ENCODE assay signal across 8 cellular contexts in the genomic region with DNA sequence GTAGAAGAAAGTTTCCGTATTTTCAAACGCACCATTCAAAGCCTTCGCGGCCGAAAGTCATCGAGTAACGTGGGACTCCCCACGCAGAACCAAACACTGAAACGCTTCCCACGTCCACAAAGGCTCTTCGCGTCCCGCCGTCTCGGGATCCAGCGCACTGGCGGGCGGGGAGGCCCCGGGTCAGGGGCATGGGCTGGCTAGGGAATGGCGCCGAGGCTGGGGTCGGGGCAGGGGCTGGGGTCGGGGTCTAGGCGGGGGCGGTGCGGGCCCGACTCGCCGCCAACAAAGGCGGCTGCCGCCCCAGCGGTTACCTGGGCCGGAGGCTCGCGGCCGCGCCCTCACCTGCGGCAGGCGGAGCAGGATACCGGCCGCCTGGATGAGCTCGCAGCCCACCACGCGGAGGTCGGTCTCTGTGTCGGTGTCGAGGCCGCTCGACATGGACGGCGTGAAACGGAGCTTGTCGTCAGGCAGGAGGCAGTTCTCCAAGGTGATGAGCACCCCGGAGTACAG. TPM values are rescaled to one million over a fixed set of nuclear protein-coding genes. Genes with fewer than 3 reads are reported as not detected.
A peak's percentile ranks its signal among the peaks of the same experiment; 100 is the strongest.
DNase-seq lines count a peak whose midpoint lies in the region; ATAC-seq and TF ChIP-seq lines count a peak whose summit lies in the region.

No MANE protein-coding gene starts in this region.

- H3K79me2 ChIP-seq in GM23338 (replicated peaks; ENCODE audit: insufficient read depth) (peaks cover 63% of the 10 kb centered on the region), trophoblast cell (ENCODE audit: control insufficient read depth, insufficient read depth, low read length, poor library complexity) (peaks cover 20% of the 10 kb centered on the region)

- peak overlapping the region; percentile 78 for H3K4me3 ChIP-seq in CD8-positive, alpha-beta memory T cell (ENCODE audit: low read length)
- H3K4me3 ChIP-seq in GM23338 (peak overlapping the region; percentile 97), Peyer's patch (peak overlapping the region; percentile 83 to 95 (median 92)), trophoblast cell (ENCODE audit: low read depth, low read length) (peak overlapping the region; percentile 99)

- no CpG with 5 or more reads among the region's 54 CpGs for WGBS in trophoblast cell (ENCODE audit: extremely low coverage, insufficient coverage, insufficient read length)

- peaks cover 41% of the 10 kb centered on the region for H4K20me1 ChIP-seq in GM23338 (replicated peaks; ENCODE audit: insufficient read depth)

- H3K4me2 ChIP-seq in GM23338: peak overlapping the region; percentile 96
- H3K4me2 ChIP-seq in trophoblast cell (ENCODE audit: low read length): peak overlapping the region; percentile 96

- no peak overlapping the region for H3K23ac ChIP-seq in trophoblast cell (ENCODE audit: low read length)

- H3K27me3 ChIP-seq in CD8-positive, alpha-beta memory T cell (ENCODE audit: insufficient read depth, low read length, poor library complexity, severe bottlenecking): no peaks in the 10 kb centered on the region
- no peaks in the 10 kb centered on the region for H3K27me3 ChIP-seq in GM23338 (ENCODE audit: insufficient read depth)
- H3K27me3 ChIP-seq in Peyer's patch: no peaks in the 10 kb centered on the region
- H3K27me3 ChIP-seq in trophoblast cell (ENCODE audit: insufficient read depth, low read length): no peaks in the 10 kb centered on the region

- peaks cover 12% of the 10 kb centered on the region for H3K79me1 ChIP-seq in trophoblast cell (ENCODE audit: low read length)

- H2BK120ac ChIP-seq in trophoblast cell (ENCODE audit: insufficient read depth, low read length, poor library complexity): peak overlapping the region; percentile 95

- H3K27me3 Mint-ChIP-seq in CD8-positive, alpha-beta memory T cell: peaks cover 0 to 5% of the 10 kb centered on the region in 2 donors
- peaks cover 24% of the 10 kb centered on the region for H3K27me3 Mint-ChIP-seq in GM23338 (ENCODE audit: insufficient read depth, low read depth, poor library complexity)

- TF ChIP-seq CTCF in GM23338 (conservative IDR thresholded peaks at IDR 0.05; ENCODE audit: low read depth in 2 of 2) (no peak), Peyer's patch (IDR thresholded peaks at IDR 0.05) (no peak)

- peak overlapping the region; percentile 88 to 97 (median 90) for H3K4me3 Mint-ChIP-seq in CD8-positive, alpha-beta memory T cell
- peak overlapping the region; percentile 96 for H3K4me3 Mint-ChIP-seq in GM23338

- peak overlapping the region; percentile 99 for H4K12ac ChIP-seq in trophoblast cell (ENCODE audit: low read depth, low read length)

- H3K9ac ChIP-seq in trophoblast cell (ENCODE audit: low read length): peak overlapping the region; percentile 100

- H4K8ac ChIP-seq in trophoblast cell (ENCODE audit: low read depth, low read length): peak overlapping the region; percentile 98

- H2AFZ ChIP-seq in GM23338 (no peak overlapping the region), trophoblast cell (ENCODE audit: insufficient read depth, low read length, poor library complexity) (peak overlapping the region; percentile 86)

- H3K4me1 Mint-ChIP-seq in CD8-positive, alpha-beta memory T cell: peaks cover 33 to 59% (median 41%) of the 10 kb centered on the region in 3 donors
- H3K4me1 Mint-ChIP-seq in GM23338: peaks cover 32% of the 10 kb centered on the region

- peak overlapping the region; percentile 86 for H3K27ac ChIP-seq in CD8-positive, alpha-beta memory T cell (ENCODE audit: low read depth, low read length)
- H3K27ac ChIP-seq in GM23338 (ENCODE audit: low read depth) (peak overlapping the region; percentile 66; the same call in 1 of the 2 replicates), Peyer's patch (peak overlapping the region; percentile 81 to 87 (median 84)), trophoblast cell (ENCODE audit: low read depth, low read length) (peak overlapping the region; percentile 52)

- no peaks in the 10 kb centered on the region for H3K9me3 Mint-ChIP-seq in CD8-positive, alpha-beta memory T cell
- H3K9me3 Mint-ChIP-seq in GM23338: no peaks in the 10 kb centered on the region; the same call in 2 of the 3 replicates

- peak overlapping the region; percentile 67 for H2BK5ac ChIP-seq in trophoblast cell (ENCODE audit: low read depth, low read length, poor library complexity)

- no peak for TF ChIP-seq POLR2A in Peyer's patch (IDR thresholded peaks at IDR 0.05)

- H3K27ac Mint-ChIP-seq in CD8-positive, alpha-beta memory T cell: peak overlapping the region; percentile 72 to 98 (median 92)
- peak overlapping the region; percentile 81 for H3K27ac Mint-ChIP-seq in GM23338

- POLR2A ChIA-PET in CD8-positive, alpha-beta memory T cell (lab: Charles Lee): interaction anchor here (0.5 to 3.8 kb wide), 11 partner anchors 8 to 262 kb away, joined by 3 to 48 read pairs (median 4); a partner anchor contains a TSS

- peak overlapping the region; percentile 99 for H3K14ac ChIP-seq in trophoblast cell (ENCODE audit: low read length)

- H3K4ac ChIP-seq in trophoblast cell (ENCODE audit: low read depth, low read length): peak overlapping the region; percentile 100

- peak overlapping the region; percentile 98 for H4K91ac ChIP-seq in trophoblast cell (ENCODE audit: low read depth, low read length)

- H3K36me3 ChIP-seq in CD8-positive, alpha-beta memory T cell (ENCODE audit: insufficient read depth, low read length): peaks cover 56% of the 10 kb centered on the region
- H3K36me3 ChIP-seq in GM23338 (ENCODE audit: insufficient read depth) (peaks cover 50% of the 10 kb centered on the region), Peyer's patch (peaks cover 0 to 69% (median 0%) of the 10 kb centered on the region in 3 donors), trophoblast cell (ENCODE audit: control insufficient read depth in 1 of 2, insufficient read depth in 2 of 2, low read length in 2 of 2) (peaks cover 59 to 62% of the 10 kb centered on the region in 2 experiments)

- no peak for DNase-seq in CD8-positive, alpha-beta memory T cell
- DNase-seq in GM23338 (ENCODE audit: low spot score) (no peak), Peyer's patch (no peak), trophoblast cell (peak in 1 of 2 donors; percentile 23), DMS79 treated with DMSO at 0.1 percent for 48 hours (lab: John Stamatoyannopoulos, UW) (no peak), dedifferentiated amniotic fluid mesenchymal stem cell (ENCODE audit: extremely low spot score) (no peak)
- DNase-seq in activated CD8-positive, alpha-beta memory T cell treated with anti-CD3 and anti-CD28 coated beads, Interleukin-2, amount 50 U/mL, for 4 hours: no peak

- H3K4me1 ChIP-seq in CD8-positive, alpha-beta memory T cell (ENCODE audit: insufficient read depth, low read length): peaks cover 33% of the 10 kb centered on the region
- H3K4me1 ChIP-seq in GM23338 (ENCODE audit: insufficient read depth) (peaks cover 14% of the 10 kb centered on the region; the same call in 1 of the 2 replicates), Peyer's patch (peaks cover 3 to 33% (median 13%) of the 10 kb centered on the region in 4 donors), trophoblast cell (ENCODE audit: control insufficient read depth in 1 of 2, insufficient read depth in 2 of 2, low read length in 2 of 2) (peaks cover 17 to 18% of the 10 kb centered on the region in 2 experiments)

- H3K9me3 ChIP-seq in CD8-positive, alpha-beta memory T cell (ENCODE audit: low read length): no peaks in the 10 kb centered on the region
- H3K9me3 ChIP-seq in Peyer's patch (no peaks in the 10 kb centered on the region), trophoblast cell (ENCODE audit: insufficient read depth, low read depth, low read length) (no peaks in the 10 kb centered on the region)

- peaks cover 58% of the 10 kb centered on the region for H3F3A ChIP-seq in GM23338 (replicated peaks; ENCODE audit: low read depth)

- CTCF ChIA-PET in CD8-positive, alpha-beta memory T cell (lab: Charles Lee): interaction anchor here (1.3 to 3.0 kb wide), 7 partner anchors 9 to 42 kb away, joined by 3 to 21 read pairs (median 5); a partner anchor contains a TSS

- no peaks in the 10 kb centered on the region for H3K9me2 ChIP-seq in GM23338 (ENCODE audit: insufficient read depth)

- H2AK5ac ChIP-seq in trophoblast cell (ENCODE audit: low read length): peak overlapping the region; percentile 99

- ATAC-seq in GM23338 (peak; percentile 8), esophagus mucosa (peak; percentile 0)

- no peak overlapping the region for H2BK12ac ChIP-seq in trophoblast cell (ENCODE audit: low read length)

- H3K18ac ChIP-seq in trophoblast cell (ENCODE audit: low read length): peak overlapping the region; percentile 97

- H3K36me3 Mint-ChIP-seq in CD8-positive, alpha-beta memory T cell: peaks cover 5 to 82% (median 14%) of the 10 kb centered on the region in 3 donors
- peaks cover 80% of the 10 kb centered on the region for H3K36me3 Mint-ChIP-seq in GM23338 (ENCODE audit: low read depth)

RNA-seq across cellular contexts. Expression of a gene that starts 0.4 kb away (rescaled TPM):
- total RNA-seq in CD8-positive, alpha-beta memory T cell: 100 to 1,000 TPM; 119 to 124 TPM
- 29.0 TPM for polyA plus RNA-seq in CD8-positive, alpha-beta memory T cell
- total RNA-seq in GM23338 (2014; rRNA removed; shearing (Covaris generic)): 146 and 147 TPM in 2 replicates
- polyA plus RNA-seq in GM23338 (2016; fragmentation: Nextera tagmentation; extraction: Ambion mirVana): 99.4 and 115 TPM in 2 replicates
- total RNA-seq in Peyer's patch (1,000 to 10,000 TPM in 1 of 4 donors, 100 to 1,000 TPM in 3; 216 to 1,008 (median 423) TPM), esophagus mucosa (58.3 TPM)
- polyA plus RNA-seq in trophoblast cell (2013): 113 and 119 TPM in 2 replicates

RNA-seq across cellular contexts. Expression of a gene that starts 8.4 kb away (rescaled TPM):
- total RNA-seq in CD8-positive, alpha-beta memory T cell: 100 to 1,000 TPM; 206 to 208 TPM
- polyA plus RNA-seq in CD8-positive, alpha-beta memory T cell: 198 TPM
- 158 and 173 TPM in 2 replicates for total RNA-seq in GM23338 (2014; rRNA removed; shearing (Covaris generic))
- 319 and 344 TPM in 2 replicates for polyA plus RNA-seq in GM23338 (2016; fragmentation: Nextera tagmentation; extraction: Ambion mirVana)
- total RNA-seq in Peyer's patch (10 to 100 TPM; 58.2 to 94.1 (median 78.2) TPM), esophagus mucosa (89.2 TPM)
- 147 and 153 TPM in 2 replicates for polyA plus RNA-seq in trophoblast cell (2013)

RNA-seq across cellular contexts. Expression of a gene that starts 22.3 kb away (rescaled TPM):
- total RNA-seq in CD8-positive, alpha-beta memory T cell: not detected
- polyA plus RNA-seq in CD8-positive, alpha-beta memory T cell: not detected
- 1.7 and 1.8 TPM in 2 replicates for total RNA-seq in GM23338 (2014; rRNA removed; shearing (Covaris generic))
- polyA plus RNA-seq in GM23338 (2016; fragmentation: Nextera tagmentation; extraction: Ambion mirVana): 1.6 and 2.6 TPM in 2 replicates
- total RNA-seq in Peyer's patch (10 to 100 TPM in 1 of 4 donors, 1 to 10 TPM in 2, under 1 TPM in 1; 0.54 to 11.6 (median 2.0) TPM), esophagus mucosa (11.9 TPM)
- polyA plus RNA-seq in trophoblast cell (2013): 3.1 and 3.5 TPM in 2 replicates

RNA-seq across cellular contexts. Expression of a gene that starts 23.7 kb away (rescaled TPM):
- total RNA-seq in CD8-positive, alpha-beta memory T cell: 100 to 1,000 TPM; 159 to 169 TPM
- 157 TPM for polyA plus RNA-seq in CD8-positive, alpha-beta memory T cell
- total RNA-seq in GM23338 (2014; rRNA removed; shearing (Covaris generic)): 156 and 167 TPM in 2 replicates
- polyA plus RNA-seq in GM23338 (2016; fragmentation: Nextera tagmentation; extraction: Ambion mirVana): 355 and 369 TPM in 2 replicates
- 100 to 1,000 TPM; 122 to 172 (median 134) TPM for total RNA-seq in Peyer's patch
- 117 TPM for total RNA-seq in esophagus mucosa
- 113 and 117 TPM in 2 replicates for polyA plus RNA-seq in trophoblast cell (2013)

RNA-seq across cellular contexts. Expression of a gene that starts 36.8 kb away (rescaled TPM):
- total RNA-seq in CD8-positive, alpha-beta memory T cell: under 1 TPM in 1 of 2 experiments, not detected in 1; 0.31 TPM
- polyA plus RNA-seq in CD8-positive, alpha-beta memory T cell: not detected
- total RNA-seq in GM23338 (2014; rRNA removed; shearing (Covaris generic)): 21.9 and 31.5 TPM in 2 replicates
- polyA plus RNA-seq in GM23338 (2016; fragmentation: Nextera tagmentation; extraction: Ambion mirVana): 7.2 and 7.9 TPM in 2 replicates
- total RNA-seq in Peyer's patch (10 to 100 TPM in 1 of 4 donors, 1 to 10 TPM in 3; 3.2 to 14.0 (median 6.7) TPM), esophagus mucosa (29.4 TPM)
- polyA plus RNA-seq in trophoblast cell (2013): 66.1 and 71.8 TPM in 2 replicates
